ENCODE assay signal across 8 cellular contexts in genomic region chr22:39502789-39503464, GRCh38. TPM values are rescaled to one million over a fixed set of nuclear protein-coding genes. Genes with fewer than 3 reads are reported as not detected.
A peak's percentile ranks its signal among the peaks of the same experiment; 100 is the strongest.
DNase-seq lines count a peak whose midpoint lies in the region; ATAC-seq and TF ChIP-seq lines count a peak whose summit lies in the region.

No MANE protein-coding gene starts in this region.

- TSS peak; percentile 88 for BruUV-seq in MCF 10A (replicated peaks; lab: Mats Ljungman, UMichigan)

- peak overlapping the region; percentile 63 to 89 (median 85) for H3K27ac ChIP-seq in BLaER1 treated with 17β-estradiol and CSF1 and Interleukin-3, amounts not matched to agents 10 nM and 100 nM
- peak overlapping the region; percentile 30 for H3K27ac ChIP-seq in mesodermal cell (ENCODE audit: low read depth, low read length, severe bottlenecking)

- H3K4me1 Mint-ChIP-seq in IgD-negative memory B cell, result peaks cover 23 to 25% (median 24%) of the 10 kb centered on the region in 3 donors
- peaks cover 24% of the 10 kb centered on the region for H3K4me1 Mint-ChIP-seq in MCF 10A (ENCODE audit: insufficient read depth, unreplicated experiment)

- H3K4me2 ChIP-seq in BLaER1 treated with 17β-estradiol and CSF1 and Interleukin-3, amounts not matched to agents 10 nM and 100 nM, result peak overlapping the region; percentile 87 to 99 (median 93)

- no peaks in the 10 kb centered on the region for H3K9me3 Mint-ChIP-seq in IgD-negative memory B cell
- no peaks in the 10 kb centered on the region for H3K9me3 Mint-ChIP-seq in MCF 10A (ENCODE audit: unreplicated experiment)

- peaks cover 29 to 50% (median 36%) of the 10 kb centered on the region in 10 experiments for H3K4me1 ChIP-seq in BLaER1 treated with 17β-estradiol and CSF1 and Interleukin-3, amounts not matched to agents 10 nM and 100 nM
- peaks cover 6% of the 10 kb centered on the region for H3K4me1 ChIP-seq in mesodermal cell (ENCODE audit: control insufficient read depth, insufficient read depth, low read length, poor library complexity, severe bottlenecking)

- no peaks in the 10 kb centered on the region for H3K27me3 ChIP-seq in BLaER1 treated with 17β-estradiol and CSF1 and Interleukin-3, amounts not matched to agents 10 nM and 100 nM

- ATAC-seq in GM18858 (IDR thresholded peaks at IDR 0.05; ENCODE audit: unreplicated experiment), result no peak

- H3K4me3 Mint-ChIP-seq in IgD-negative memory B cell, result peak overlapping the region; percentile 87 to 99 (median 96)
- peak overlapping the region; percentile 79 for H3K4me3 Mint-ChIP-seq in MCF 10A (ENCODE audit: unreplicated experiment)

- CTCF ChIA-PET in MCF 10A (lab: Yijun Ruan, JAX), result interaction anchor here (0.6 to 1.6 kb wide), 3 partner anchors 12 to 491 kb away, joined by 3 to 4 read pairs (median 3); no protein-coding TSS in a partner anchor

- POLR2A ChIA-PET in MCF 10A (lab: Yijun Ruan, JAX), result interaction anchor here (1.0 to 4.3 kb wide), 11 partner anchors 9 to 184 kb away, joined by 4 to 58 read pairs (median 11); partner anchors contain the start of genes ATF4, RPL3, RPS19BP1 and TAB1

- peak overlapping the region; percentile 39 to 93 (median 75) for H3K27ac Mint-ChIP-seq in IgD-negative memory B cell
- peak overlapping the region; percentile 59 for H3K27ac Mint-ChIP-seq in MCF 10A (ENCODE audit: low read depth, unreplicated experiment)

- peaks cover 15 to 49% (median 45%) of the 10 kb centered on the region in 11 experiments; a peak in 20 of 22 replicates for H4K20me1 ChIP-seq in BLaER1 treated with 17β-estradiol and CSF1 and Interleukin-3, amounts not matched to agents 10 nM and 100 nM

- intact Hi-C loops in MCF 10A (cut with micrococcal nuclease), result loop anchor here (2.0 kb wide), 1 partner anchor 18 kb away; the partner anchor contains the start of gene ATF4

- WGBS in mesodermal cell (ENCODE audit: insufficient coverage in 2 of 2), 2 experiments, result 32 to 37% methylated on average over 10 to 16 of the region's 18 CpGs

- H3K27me3 Mint-ChIP-seq in IgD-negative memory B cell (no peaks in the 10 kb centered on the region), MCF 10A (ENCODE audit: insufficient read depth, unreplicated experiment) (no peaks in the 10 kb centered on the region)

- H3K9me3 ChIP-seq in BLaER1 treated with 17β-estradiol and CSF1 and Interleukin-3, amounts not matched to agents 10 nM and 100 nM (replicated peaks in 1 of 11), result no peaks in the 10 kb centered on the region
- no peaks in the 10 kb centered on the region for H3K9me3 ChIP-seq in mesodermal cell (ENCODE audit: control insufficient read depth, low read length)

- DNase-seq in MCF 10A (ENCODE audit: unreplicated experiment) (no peak), NCI-H1694 (lab: John Stamatoyannopoulos, UW) (no peak), NCI-H187 treated with DMSO at 0.1 percent for 48 hours (lab: John Stamatoyannopoulos, UW) (no peak), NCI-H345 (lab: John Stamatoyannopoulos, UW) (no peak)

- peak overlapping the region; percentile 82 to 94 (median 91) for H3K9ac ChIP-seq in BLaER1 treated with 17β-estradiol and CSF1 and Interleukin-3, amounts not matched to agents 10 nM and 100 nM

- H3K4me3 ChIP-seq in BLaER1 treated with 17β-estradiol and CSF1 and Interleukin-3, amounts not matched to agents 10 nM and 100 nM, result peak overlapping the region; percentile 78 to 94 (median 86)
- peak overlapping the region; percentile 94 for H3K4me3 ChIP-seq in mesodermal cell (ENCODE audit: extremely low read depth, insufficient read depth, low read length, poor library complexity, severe bottlenecking)

- TF ChIP-seq CTCF in MCF 10A (IDR thresholded peaks at IDR 0.05; ENCODE audit: unreplicated experiment), result no peak

- peaks cover 11% of the 10 kb centered on the region for H3K36me3 Mint-ChIP-seq in IgD-negative memory B cell
- H3K36me3 Mint-ChIP-seq in MCF 10A (ENCODE audit: insufficient read depth, unreplicated experiment), result peaks cover 40% of the 10 kb centered on the region

- peaks cover 41 to 46% (median 43%) of the 10 kb centered on the region in 11 experiments for H3K36me3 ChIP-seq in BLaER1 treated with 17β-estradiol and CSF1 and Interleukin-3, amounts not matched to agents 10 nM and 100 nM
- peaks cover 43% of the 10 kb centered on the region for H3K36me3 ChIP-seq in mesodermal cell (ENCODE audit: control insufficient read depth, insufficient read depth, low read length)

RNA-seq across cellular contexts. Expression of gene MIEF1, which starts 0.8 kb away (rescaled TPM):
- 24.8 TPM for polyA plus RNA-seq in IgD-negative memory B cell
- 37.0 and 40.2 TPM in 2 replicates for total RNA-seq in MCF 10A (2022)
- polyA plus RNA-seq in mesodermal cell (2013, experiment 1 of 2), result 25.4 TPM
- polyA plus RNA-seq in mesodermal cell (2013, experiment 2 of 2), result 22.0 TPM

RNA-seq across cellular contexts. Expression of gene ATF4, which starts 17.4 kb away (rescaled TPM):
- 186 TPM for polyA plus RNA-seq in IgD-negative memory B cell
- 717 and 764 TPM in 2 replicates for total RNA-seq in MCF 10A (2022)
- 441 TPM for polyA plus RNA-seq in mesodermal cell (2013, experiment 1 of 2)
- polyA plus RNA-seq in mesodermal cell (2013, experiment 2 of 2), result 444 TPM

RNA-seq across cellular contexts. Expression of gene RPS19BP1, which starts 29.6 kb away (rescaled TPM):
- 156 TPM for polyA plus RNA-seq in IgD-negative memory B cell
- total RNA-seq in MCF 10A (2022), result 104 and 106 TPM in 2 replicates
- 73.1 TPM for polyA plus RNA-seq in mesodermal cell (2013, experiment 1 of 2)
- polyA plus RNA-seq in mesodermal cell (2013, experiment 2 of 2), result 64.7 TPM

RNA-seq across cellular contexts. Expression of gene MGAT3, which starts 46.1 kb away (rescaled TPM):
- 2.1 TPM for polyA plus RNA-seq in IgD-negative memory B cell
- not detected in 2 replicates for total RNA-seq in MCF 10A (2022)
- 15.7 TPM for polyA plus RNA-seq in mesodermal cell (2013, experiment 1 of 2)
- polyA plus RNA-seq in mesodermal cell (2013, experiment 2 of 2), result 14.9 TPM
